In the genomic region with DNA sequence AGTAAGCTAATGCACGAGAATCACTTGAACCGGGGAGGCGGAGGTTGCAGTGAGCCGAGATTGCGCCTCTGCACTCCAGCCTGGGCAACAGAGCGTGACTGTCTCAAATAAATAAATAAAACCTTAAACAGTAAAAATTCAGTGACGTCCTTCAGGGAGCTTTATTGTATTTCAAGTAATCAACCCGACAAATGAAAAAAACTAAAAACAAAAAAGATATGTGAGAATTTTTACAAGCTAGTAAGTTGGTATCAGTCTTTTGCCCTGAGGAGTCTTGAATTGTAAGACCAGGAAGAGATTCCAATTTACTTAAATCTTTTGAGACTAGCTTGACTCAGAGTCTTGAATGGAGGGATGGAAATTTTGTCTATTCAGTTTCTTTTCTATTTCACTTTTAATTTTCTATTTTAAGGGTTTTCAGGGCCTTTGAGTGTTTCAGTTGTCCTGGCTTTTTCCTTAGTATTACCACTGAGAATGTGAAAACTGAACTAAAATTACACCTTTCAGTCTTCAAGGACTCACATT, we compare ENCODE assay signal across 22 cellular contexts.
DNase-seq lines count a peak whose midpoint lies in the region; ATAC-seq and TF ChIP-seq lines count a peak whose summit lies in the region.
"Had no signal": no experiment of that assay in that cellular context is flagged by ENCODE, and none has a peak within 500 bp of the region (broad histone marks: within the 10 kb centered on the region; RNA-seq: fewer than 3 reads in every experiment).

No MANE protein-coding gene starts in this region.

- H3K9me3 ChIP-seq in SJSA1 (replicated peaks) = no peaks in the 10 kb centered on the region
- H3K9me3 ChIP-seq: BLaER1 had no signal

- CTCF ChIA-PET in RWPE1 (lab: Yijun Ruan, JAX) = interaction anchor here (0.6 to 0.7 kb wide), 2 partner anchors 15 to 1126 kb away, joined by 3 read pairs; no protein-coding TSS in a partner anchor

- no peak for ATAC-seq in stimulated activated naive CD8-positive, alpha-beta T cell treated with anti-CD3 and anti-CD28 coated beads, Interleukin-15, amount 100 ng/mL, for 72 hours
- ATAC-seq in HG03095 (IDR thresholded peaks at IDR 0.05; ENCODE audit: unreplicated experiment) (no peak), GM18520 (IDR thresholded peaks at IDR 0.05; ENCODE audit: unreplicated experiment) (no peak)
- ATAC-seq: K562, Right ventricle myocardium inferior had no signal

- H3K4me3 ChIP-seq in SJSA1 = no peak overlapping the region
- H3K4me3 ChIP-seq: BLaER1, GM23248, K562 had no signal

- POLR2A ChIA-PET in RWPE1 (lab: Yijun Ruan, JAX; ENCODE audit: low non-redundant PET) = no interaction called here

- H3K9me3 Mint-ChIP-seq in stimulated activated naive CD8-positive, alpha-beta T cell treated with anti-CD3 and anti-CD28 coated beads, Interleukin-15, Interleukin-2, amounts not matched to agents 100 ng/mL and 50 ng/mL, for 24 hours = no peaks in the 10 kb centered on the region
- no peaks in the 10 kb centered on the region for H3K9me3 Mint-ChIP-seq in stimulated activated naive CD8-positive, alpha-beta T cell treated with anti-CD3 and anti-CD28 coated beads, Interleukin-15, amount 100 ng/mL, for 72 hours
- H3K9me3 Mint-ChIP-seq: CD4-positive, alpha-beta T cell; H9 had no signal

- no peak for DNase-seq in stimulated activated naive CD8-positive, alpha-beta T cell treated with anti-CD3 and anti-CD28 coated beads, Interleukin-15, amount 100 ng/mL, for 72 hours
- peak in 1 of 2 experiments; percentile 58 for DNase-seq in SJSA1 (ENCODE audit: low read depth in 1 of 2, low spot score in 2 of 2)
- DNase-seq in kidney tubule cell (ENCODE audit: low spot score) = peak; percentile 54
- no peak for DNase-seq in RWPE1 (ENCODE audit: low spot score)
- DNase-seq: CD4-positive, alpha-beta T cell; COR-L47; DND-41; H9; NCI-H1092 treated with DMSO at 0.1 percent for 48 hours; NCI-H1436 treated with DMSO at 0.1 percent for 48 hours; NCI-H1930; NCI-H2227 treated with DMSO at 0.1 percent for 48 hours; NCI-H510A treated with DMSO at 0.1 percent for 48 hours; NCI-H748 treated with DMSO at 0.1 percent for 48 hours; NK-92 treated with Interleukin-12 subunit alpha and Interleukin-12 subunit beta, amount 100 ng/mL, for 24 hours had no signal

- no peaks in the 10 kb centered on the region for H3K27me3 Mint-ChIP-seq in stimulated activated naive CD8-positive, alpha-beta T cell treated with anti-CD3 and anti-CD28 coated beads, Interleukin-15, Interleukin-2, amounts not matched to agents 100 ng/mL and 50 ng/mL, for 24 hours
- no peaks in the 10 kb centered on the region for H3K27me3 Mint-ChIP-seq in stimulated activated naive CD8-positive, alpha-beta T cell treated with anti-CD3 and anti-CD28 coated beads, Interleukin-15, amount 100 ng/mL, for 72 hours
- H3K27me3 Mint-ChIP-seq: CD4-positive, alpha-beta T cell had no signal

- peak overlapping the region; percentile 77 for H3K27ac Mint-ChIP-seq in stimulated activated naive CD8-positive, alpha-beta T cell treated with anti-CD3 and anti-CD28 coated beads, Interleukin-15, Interleukin-2, amounts not matched to agents 100 ng/mL and 50 ng/mL, for 24 hours
- peak overlapping the region in 1 of 2 donors; percentile 42 for H3K27ac Mint-ChIP-seq in stimulated activated naive CD8-positive, alpha-beta T cell treated with anti-CD3 and anti-CD28 coated beads, Interleukin-15, amount 100 ng/mL, for 72 hours
- H3K27ac Mint-ChIP-seq: CD4-positive, alpha-beta T cell had no signal

- peaks cover 61% of the 10 kb centered on the region for H3K36me3 Mint-ChIP-seq in stimulated activated naive CD8-positive, alpha-beta T cell treated with anti-CD3 and anti-CD28 coated beads, Interleukin-15, Interleukin-2, amounts not matched to agents 100 ng/mL and 50 ng/mL, for 24 hours (ENCODE audit: low read depth)

- 0 out of 2 replicates have a peak, but pooled peaks cover 4% of the 10 kb centered on the region for H3K36me3 ChIP-seq in SJSA1

- peaks cover 31% of the 10 kb centered on the region for H3K4me1 Mint-ChIP-seq in stimulated activated naive CD8-positive, alpha-beta T cell treated with anti-CD3 and anti-CD28 coated beads, Interleukin-15, Interleukin-2, amounts not matched to agents 100 ng/mL and 50 ng/mL, for 24 hours (ENCODE audit: low read depth)
- peaks cover 27% of the 10 kb centered on the region for H3K4me1 Mint-ChIP-seq in stimulated activated naive CD8-positive, alpha-beta T cell treated with anti-CD3 and anti-CD28 coated beads, Interleukin-15, amount 100 ng/mL, for 72 hours
- H3K4me1 Mint-ChIP-seq: H9 had no signal

- peak overlapping the region; percentile 80 for H3K27ac ChIP-seq in SJSA1
- H3K27ac ChIP-seq in RWPE1 = no peak overlapping the region
- H3K27ac ChIP-seq: BLaER1, GM23248 had no signal

- no peaks in the 10 kb centered on the region for H3K27me3 ChIP-seq in SJSA1 (replicated peaks)
- H3K27me3 ChIP-seq: BLaER1 had no signal

- peak overlapping the region; percentile 1 for H3K4me3 Mint-ChIP-seq in stimulated activated naive CD8-positive, alpha-beta T cell treated with anti-CD3 and anti-CD28 coated beads, Interleukin-15, Interleukin-2, amounts not matched to agents 100 ng/mL and 50 ng/mL, for 24 hours
- no peak overlapping the region for H3K4me3 Mint-ChIP-seq in stimulated activated naive CD8-positive, alpha-beta T cell treated with anti-CD3 and anti-CD28 coated beads, Interleukin-15, amount 100 ng/mL, for 72 hours
- H3K4me3 Mint-ChIP-seq: CD4-positive, alpha-beta T cell; H9 had no signal

- TF ChIP-seq CTCF in RWPE1 (conservative IDR thresholded peaks at IDR 0.05; ENCODE audit: low read depth) = no peak

- peaks cover 31% of the 10 kb centered on the region for H3K4me1 ChIP-seq in SJSA1 (replicated peaks)
- H3K4me1 ChIP-seq: BLaER1 had no signal
